8 cellular contexts compared by ENCODE assay signal in the genomic region with DNA sequence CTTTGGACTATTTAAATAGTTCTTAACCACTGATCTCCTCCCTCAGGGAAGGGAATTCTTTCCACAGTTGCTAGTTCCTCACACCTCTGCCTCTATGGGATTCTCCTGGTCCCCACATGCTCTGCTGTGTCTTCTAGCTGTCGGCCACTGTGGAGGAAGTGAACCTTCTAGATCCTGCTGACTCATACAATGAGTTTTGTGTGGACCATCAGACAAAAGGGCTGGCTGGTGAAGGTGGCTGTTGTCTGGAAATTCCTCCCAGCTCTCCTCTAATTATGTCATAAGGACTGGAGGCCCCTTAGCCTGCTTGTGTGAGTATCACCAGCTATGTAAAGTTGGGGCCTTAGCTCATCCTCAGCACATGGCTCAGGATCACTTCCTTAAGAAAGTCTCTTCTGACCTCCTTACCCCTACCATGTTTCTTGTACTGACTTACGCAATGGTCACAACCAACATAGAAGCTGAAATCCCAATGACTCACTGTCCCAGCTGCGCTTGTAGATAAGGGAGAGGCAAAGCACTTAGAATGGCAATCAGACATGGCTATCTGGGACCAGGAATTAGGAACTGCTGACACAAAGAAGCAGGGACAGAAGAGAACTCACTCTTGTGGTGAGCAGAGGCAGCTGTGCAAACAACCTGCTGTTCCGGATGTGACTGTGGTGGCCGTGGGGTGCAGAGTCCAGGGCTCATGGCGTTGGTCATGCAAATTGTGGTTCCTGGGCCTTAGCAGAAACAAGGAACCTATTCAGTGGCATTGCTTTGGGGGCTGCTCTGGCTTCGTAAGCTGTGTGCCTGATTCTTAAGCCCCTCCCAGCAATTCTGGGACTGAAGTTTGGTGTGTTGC. TPM values are rescaled to one million over a fixed set of nuclear protein-coding genes. Genes with fewer than 3 reads are reported as not detected.
DNase-seq lines count a peak whose midpoint lies in the region; ATAC-seq, FAIRE-seq and TF ChIP-seq lines count a peak whose summit lies in the region.

No MANE protein-coding gene starts in this region.

- peak; percentile 53 for DNase-seq in AG09309 (ENCODE audit: low read depth)
- peak; percentile 84 for DNase-seq in NCI-H2196 treated with DMSO at 0.1 percent for 48 hours (lab: John Stamatoyannopoulos, UW; ENCODE audit: unreplicated experiment)
- peak; percentile 63 for DNase-seq in astrocyte of the hippocampus (ENCODE audit: low read depth, low spot score)
- DNase-seq in stimulated activated naive CD8-positive, alpha-beta T cell treated with anti-CD3 and anti-CD28 coated beads, Interleukin-15, Interleukin-2, amounts not matched to agents 100 U/mL and 50 U/mL, for 24 hours, result peak; percentile 29
- DNase-seq in A673 (ENCODE audit: low spot score), result no peak

- BruUV-seq in A673 (replicated peaks; lab: Mats Ljungman, UMichigan), result no TSS peak

- peak; percentile 41 for FAIRE-seq in islet of Langerhans (lab: Jason Lieb, UNC)

- no peak overlapping the region for H3K27ac ChIP-seq in A673 (ENCODE audit: low read depth, low read length, poor library complexity, severe bottlenecking)

- no peak overlapping the region for H3K4me3 ChIP-seq in AG09309 (ENCODE audit: control insufficient read depth, low read depth, low read length)
- H3K4me3 ChIP-seq in A673 (ENCODE audit: low read depth, low read length, poor library complexity, severe bottlenecking), result no peak overlapping the region

- ATAC-seq in GM18867 (IDR thresholded peaks at IDR 0.05; ENCODE audit: unreplicated experiment), result peak; percentile 86
- ATAC-seq in HG03039 (IDR thresholded peaks at IDR 0.05; ENCODE audit: unreplicated experiment), result peak; percentile 73
- ATAC-seq in stimulated activated naive CD8-positive, alpha-beta T cell treated with anti-CD3 and anti-CD28 coated beads, Interleukin-15, Interleukin-2, amounts not matched to agents 100 U/mL and 50 U/mL, for 24 hours, result peak; percentile 37

- no peaks in the 10 kb centered on the region for H3K4me1 ChIP-seq in A673 (ENCODE audit: insufficient read depth, low read length, poor library complexity, severe bottlenecking)

- no peaks in the 10 kb centered on the region for H3K9me3 ChIP-seq in A673 (ENCODE audit: low read depth, low read length, poor library complexity, severe bottlenecking)

- CTCF ChIA-PET in A673 (lab: Charles Lee), result no interaction called here

- H3K27me3 ChIP-seq in A673 (replicated peaks; ENCODE audit: insufficient read depth, low read depth, low read length, poor library complexity), result no peaks in the 10 kb centered on the region

- no peaks in the 10 kb centered on the region for H3K36me3 ChIP-seq in A673 (ENCODE audit: insufficient read depth, low read length, poor library complexity, severe bottlenecking)

- TF ChIP-seq CTCF in AG09309 (IDR thresholded peaks at IDR 0.05; ENCODE audit: control insufficient read depth, insufficient read depth, low read depth, low read length, missing control alignments) (no peak), A673 (conservative IDR thresholded peaks at IDR 0.05; ENCODE audit: low read depth, low read length) (no peak)

- intact Hi-C loops in A673 (cut with micrococcal nuclease; ENCODE audit: unreplicated experiment), result no loop called here

- POLR2A ChIA-PET in A673 (lab: Charles Lee; ENCODE audit: low non-redundant PET), result no interaction called here

RNA-seq across cellular contexts. Expression of gene MACC1, which starts 2.5 kb away (rescaled TPM):
- total RNA-seq in A673 (2021), result not detected in 2 replicates
